8 cellular contexts compared by ENCODE assay signal in genomic region chr14:99273025-99273723, GRCh38. TPM values are rescaled to one million over a fixed set of nuclear protein-coding genes. Genes with fewer than 3 reads are reported as not detected.
DNase-seq lines count a peak whose midpoint lies in the region; ATAC-seq, FAIRE-seq and TF ChIP-seq lines count a peak whose summit lies in the region.

No MANE protein-coding gene starts in this region.

- H3K9me3 ChIP-seq in BE2C (no peaks in the 10 kb centered on the region), keratinocyte (ENCODE audit: control insufficient read depth, low read depth, low read length) (no peaks in the 10 kb centered on the region)

- H3K79me2 ChIP-seq in keratinocyte (ENCODE audit: control insufficient read depth, insufficient read depth, low read length): peaks cover 35% of the 10 kb centered on the region

- H3K9ac ChIP-seq in keratinocyte (ENCODE audit: control insufficient read depth, extremely low read depth, insufficient read depth, low read length): peak overlapping the region; percentile 84

- no peaks in the 10 kb centered on the region for H4K20me1 ChIP-seq in keratinocyte (ENCODE audit: control insufficient read depth, extremely low read depth, insufficient read depth, low read length)

- FAIRE-seq in keratinocyte (lab: Jason Lieb, UNC): no peak

- no peaks in the 10 kb centered on the region for H3K36me3 ChIP-seq in BE2C
- no peaks in the 10 kb centered on the region for H3K36me3 ChIP-seq in keratinocyte (ENCODE audit: control insufficient read depth in 2 of 2, extremely low read depth in 1 of 2, insufficient read depth in 2 of 2, low read length in 2 of 2)

- TF ChIP-seq CTCF in BE2C (IDR thresholded peaks at IDR 0.05; ENCODE audit: low read depth, low read length) (no peak), keratinocyte (optimal IDR thresholded peaks at IDR 0.05 in 1 of 3, IDR thresholded peaks at IDR 0.05 in 1 of 3, conservative IDR thresholded peaks at IDR 0.05 in 1 of 3; ENCODE audit: extremely low read depth in 1 of 3, insufficient read depth in 2 of 3, low read length in 3 of 3) (peak in 1 of 3 experiments; percentile 8)

- H3K4me3 ChIP-seq in BE2C (ENCODE audit: low read depth, low read length): peak overlapping the region; percentile 65
- H3K4me3 ChIP-seq in keratinocyte (ENCODE audit: control insufficient read depth in 2 of 3, extremely low read depth in 1 of 3, insufficient read depth in 2 of 3, low read depth in 1 of 3, low read length in 3 of 3): peak overlapping the region; percentile 74 to 91 (median 83)

- H3K4me1 ChIP-seq in BE2C (no peaks in the 10 kb centered on the region), keratinocyte (ENCODE audit: control insufficient read depth, extremely low read depth, insufficient read depth, low read length) (peaks cover 14% of the 10 kb centered on the region)

- peak overlapping the region; percentile 86 for H3K4me2 ChIP-seq in keratinocyte (ENCODE audit: control insufficient read depth, extremely low read depth, insufficient read depth, low read depth, low read length)

- H3K9me1 ChIP-seq in keratinocyte (ENCODE audit: control insufficient read depth, extremely low read depth, insufficient read depth, low read length): no peaks in the 10 kb centered on the region

- dilution Hi-C loops in keratinocyte (cut with MboI; ENCODE audit: extremely low pct_ligation_motif_present, low sequenced_read_pairs): no loop called here

- H3K27me3 ChIP-seq in BE2C: peaks cover 95% of the 10 kb centered on the region
- peaks cover 16% of the 10 kb centered on the region for H3K27me3 ChIP-seq in keratinocyte (ENCODE audit: control insufficient read depth, extremely low read depth, insufficient read depth, low read length)

- DNase-seq in BE2C (peak; percentile 40), LoVo (ENCODE audit: low spot score) (peak; percentile 38), keratinocyte (ENCODE audit: low read depth, low spot score) (no peak), NOMO-1 treated with dmso at 0.1 percent for 144 hours (lab: John Stamatoyannopoulos, UW; ENCODE audit: unreplicated experiment) (no peak), superior temporal gyrus (ENCODE audit: extremely low spot score) (no peak)
- peak; percentile 57 for DNase-seq in activated T-cell treated with anti-CD3 and anti-CD28 coated beads, Interleukin-2, amount 50 U/mL, for 1 hour
- peak; percentile 83 for DNase-seq in stimulated activated naive CD8-positive, alpha-beta T cell treated with anti-CD3 and anti-CD28 coated beads, Interleukin-15, Interleukin-2, amounts not matched to agents 100 U/mL and 50 U/mL, for 24 hours

- peak overlapping the region; percentile 77 for H2AFZ ChIP-seq in keratinocyte (ENCODE audit: control insufficient read depth, low read length)

- peak overlapping the region; percentile 77 for H3K27ac ChIP-seq in keratinocyte (ENCODE audit: control insufficient read depth, insufficient read depth, low read length)

- peak; percentile 29 for ATAC-seq in stimulated activated naive CD8-positive, alpha-beta T cell treated with anti-CD3 and anti-CD28 coated beads, Interleukin-15, Interleukin-2, amounts not matched to agents 100 U/mL and 50 U/mL, for 24 hours
- ATAC-seq in HG02885 (IDR thresholded peaks at IDR 0.05; ENCODE audit: poor library complexity, unreplicated experiment): no peak

RNA-seq across cellular contexts. Expression of gene BCL11B, which starts 1.2 kb away (rescaled TPM):
- polyA plus RNA-seq in BE2C (2012; ENCODE audit: insufficient read depth, insufficient read length, low read depth): not detected
- 3.6 to 6.4 TPM (median 5.2 TPM) in 3 replicates for polyA plus RNA-seq in keratinocyte
- 2.3 TPM for polyA plus RNA-seq in keratinocyte (2011; ENCODE audit: low read depth)
- 2.6 and 3.0 TPM in 2 replicates for polyA plus RNA-seq in keratinocyte (2011; cell fraction: cytosol; rRNA removed)
- 10.9 and 11.1 TPM in 2 replicates for polyA plus RNA-seq in keratinocyte (2011; cell fraction: nucleus; rRNA removed)
- polyA plus RNA-seq in keratinocyte (2012; ENCODE audit: low replicate concordance): 3.9 and 7.8 TPM in 2 replicates
- polyA minus RNA-seq in keratinocyte: 6.5 to 9.3 TPM (median 8.7 TPM) in 3 replicates
- polyA minus RNA-seq in keratinocyte (2011; cell fraction: cytosol; rRNA and poly(A)+ RNA removed): 9.4 TPM
- polyA minus RNA-seq in keratinocyte (2011; cell fraction: nucleus; rRNA and poly(A)+ RNA removed): 17.1 and 20.4 TPM in 2 replicates

Comparison
In these comparisons a context has a peak if more than half of its experiments do, and no peak if none do; other contexts are left out.
1. DNase-seq: peak in BE2C (single experiment), LoVo (single experiment), activated T-cell treated with anti-CD3 and anti-CD28 coated beads, Interleukin-2, amount 50 U/mL, for 1 hour (single experiment) and stimulated activated naive CD8-positive, alpha-beta T cell treated with anti-CD3 and anti-CD28 coated beads, Interleukin-15, Interleukin-2, amounts not matched to agents 100 U/mL and 50 U/mL, for 24 hours (single experiment); none in keratinocyte (single experiment), NOMO-1 treated with dmso at 0.1 percent for 144 hours (single experiment) and superior temporal gyrus (single experiment).